Comparison of ENCODE assay signal across 30 cellular contexts in genomic region chr2:33696234-33696633, GRCh38.
"Had no signal": no experiment of that assay in that cellular context is flagged by ENCODE, and none has a peak within 500 bp of the region (broad histone marks: within the 10 kb centered on the region; RNA-seq: fewer than 3 reads in every experiment).

No MANE protein-coding gene starts in this region.

- H3K4me3 ChIP-seq: adrenal gland, ascending aorta, body of pancreas, breast epithelium, cardiac muscle cell had no signal

- H3K36me3 ChIP-seq: adrenal gland, ascending aorta, brain microvascular endothelial cell, breast epithelium, cardiac muscle cell had no signal

- H3K9me3 ChIP-seq: adrenal gland, ascending aorta, body of pancreas, breast epithelium had no signal

- DNase-seq: activated effector memory CD4-positive, alpha-beta T cell treated with anti-CD3 and anti-CD28 coated beads, Interleukin-2, amount 50 U/mL, for 16 hours; activated effector memory CD4-positive, alpha-beta T cell treated with Interleukin-2 at 50 U/mL for 16 hours; activated gamma-delta T cell; activated gamma-delta T cell treated with Interleukin-2 at 50 U/mL for 16 hours; activated naive CD4-positive, alpha-beta T cell; activated naive CD4-positive, alpha-beta T cell treated with anti-CD3 and anti-CD28 coated beads for 36 hours; activated naive CD4-positive, alpha-beta T cell treated with anti-CD3 and anti-CD28 coated beads, Interleukin-2, amount 10 ng/mL, durations not matched to agents 7 days and 5 days; activated naive CD4-positive, alpha-beta T cell treated with anti-CD3 and anti-CD28 coated beads, Interleukin-2, amount 50 U/mL, for 16 hours; activated naive CD4-positive, alpha-beta T cell treated with Interleukin-2 at 50 U/mL for 16 hours; activated naive CD8-positive, alpha-beta T cell treated with anti-CD3 and anti-CD28 coated beads for 36 hours; activated naive CD8-positive, alpha-beta T cell treated with anti-CD3 and anti-CD28 coated beads, Interleukin-2, amount 10 ng/mL, durations not matched to agents 7 days and 5 days; activated naive CD8-positive, alpha-beta T cell treated with anti-CD3 and anti-CD28 coated beads, Interleukin-2, amount 50 U/mL, for 24 hours; activated T-cell treated with anti-CD3 and anti-CD28 coated beads, Interleukin-2, amount 50 U/mL, for 1 hour; activated T-cell treated with anti-CD3 and anti-CD28 coated beads, Interleukin-2, amount 50 U/mL, for 24 hours; activated T-cell treated with anti-CD3 and anti-CD28 coated beads, Interleukin-2, amount 50 U/mL, for 4 hours; activated T-cell treated with anti-CD3 and anti-CD28 coated beads, Interleukin-2, amount 50 U/mL, for 48 hours; activated T-cell treated with anti-CD3 and anti-CD28 coated beads, Interleukin-2, amount 50 U/mL, for 72 hours; adrenal gland; amniotic stem cell; amygdala; anterior cingulate cortex; aorta; body of pancreas; brain microvascular endothelial cell; caudate nucleus; central memory CD4-positive, alpha-beta T cell; cerebellar nuclear complex had no signal

- H3K27ac ChIP-seq: adrenal gland, ascending aorta, body of pancreas, brain microvascular endothelial cell, breast epithelium, cardiac muscle cell had no signal

- H3K27me3 ChIP-seq: adrenal gland, ascending aorta, body of pancreas, brain microvascular endothelial cell, breast epithelium, cardiac muscle cell had no signal
